Comparison of ENCODE assay signal across 16 cellular contexts in genomic region chr10:3681642-3682554, GRCh38.
DNase-seq lines count a peak whose midpoint lies in the region; ATAC-seq and TF ChIP-seq lines count a peak whose summit lies in the region.
"Had no signal": no experiment of that assay in that cellular context is flagged by ENCODE, and none has a peak within 500 bp of the region (broad histone marks: within the 10 kb centered on the region; RNA-seq: fewer than 3 reads in every experiment).

No MANE protein-coding gene starts in this region.

- no peak for DNase-seq in Right ventricle myocardium inferior (ENCODE audit: missing footprints)
- no peak for DNase-seq in left ventricle myocardium inferior
- DNase-seq in choroid plexus epithelial cell (ENCODE audit: low read depth): peak; percentile 36
- DNase-seq in right lobe of liver: peak in 1 of 3 donors; percentile 59
- DNase-seq in AG08396 (ENCODE audit: low spot score): no peak
- DNase-seq in stimulated activated CD4-positive, alpha-beta T cell treated with anti-CD3 and anti-CD28 coated beads, Interleukin-4, amount 100 ng/mL, for 4 hours: no peak
- no peak for DNase-seq in smooth muscle cell (lab: John Stamatoyannopoulos, UW; ENCODE audit: unreplicated experiment)
- DNase-seq: activated effector memory CD4-positive, alpha-beta T cell treated with Interleukin-2 at 50 U/mL for 16 hours; CD4-positive, CD25-positive, alpha-beta regulatory T cell; DMS79 treated with DMSO at 0.1 percent for 48 hours; midbrain; NCI-H1048; stimulated activated naive CD4-positive, alpha-beta T cell; T-helper 17 cell; transverse colon had no signal

- ATAC-seq in Right ventricle myocardium inferior: peak; percentile 26
- peak; percentile 82 to 99 (median 94) for ATAC-seq in right lobe of liver
- ATAC-seq in GM21576 (IDR thresholded peaks at IDR 0.05; ENCODE audit: unreplicated experiment): no peak
- ATAC-seq: T-helper 17 cell had no signal

- intact Hi-C loops in Right ventricle myocardium inferior (cut with DNase I) (no loop called here), left ventricle myocardium inferior (cut with micrococcal nuclease) (no loop called here), right lobe of liver (cut with DNase I) (no loop called here)

- TF ChIP-seq POLR2A in right lobe of liver (IDR thresholded peaks at IDR 0.05): no peak

- H3K4me2 ChIP-seq in smooth muscle cell: no peak overlapping the region

- no peak overlapping the region for H3K4me3 ChIP-seq in left ventricle myocardium inferior
- peak overlapping the region; percentile 30 for H3K4me3 ChIP-seq in choroid plexus epithelial cell (ENCODE audit: low read depth, low read length)
- no peak overlapping the region for H3K4me3 ChIP-seq in right lobe of liver
- H3K4me3 ChIP-seq in smooth muscle cell: no peak overlapping the region
- H3K4me3 ChIP-seq: transverse colon had no signal

- H3K27ac ChIP-seq in left ventricle myocardium inferior (replicated peaks) (no peak overlapping the region), right lobe of liver (no peak overlapping the region), smooth muscle cell (ENCODE audit: low read depth) (no peak overlapping the region)
- H3K27ac ChIP-seq: transverse colon had no signal

- H3K4me1 ChIP-seq in left ventricle myocardium inferior: no peaks in the 10 kb centered on the region
- no peaks in the 10 kb centered on the region for H3K4me1 ChIP-seq in right lobe of liver
- no peaks in the 10 kb centered on the region for H3K4me1 ChIP-seq in smooth muscle cell (ENCODE audit: low read depth)

- no peaks in the 10 kb centered on the region for H4K20me1 ChIP-seq in smooth muscle cell (ENCODE audit: low read depth)

- no peak overlapping the region for H3K9ac ChIP-seq in smooth muscle cell (ENCODE audit: low read depth)

- 50% methylated on average over 21 of the region's 23 CpGs for WGBS in right lobe of liver (ENCODE audit: insufficient coverage, low coverage, low lambda C conversion rate, missing lambda C conversion rate)
- WGBS in smooth muscle cell (ENCODE audit: low lambda C conversion rate): 75% methylated on average over 23 of the region's 23 CpGs

- no peak for TF ChIP-seq CTCF in left ventricle myocardium inferior (IDR thresholded peaks at IDR 0.05; ENCODE audit: borderline replicate concordance)
- peak; percentile 42 for TF ChIP-seq CTCF in choroid plexus epithelial cell (conservative IDR thresholded peaks at IDR 0.05; ENCODE audit: low read depth, low read length)
- TF ChIP-seq CTCF in right lobe of liver (IDR thresholded peaks at IDR 0.05): peak in 2 of 4 donors; percentile 13 to 22
- no peak for TF ChIP-seq CTCF in smooth muscle cell (IDR thresholded peaks at IDR 0.05; ENCODE audit: borderline replicate concordance, insufficient read depth, poor library complexity, severe bottlenecking)

- no peak overlapping the region for H2AFZ ChIP-seq in smooth muscle cell (ENCODE audit: low read depth)

- H3K36me3 ChIP-seq in left ventricle myocardium inferior (no peaks in the 10 kb centered on the region), right lobe of liver (no peaks in the 10 kb centered on the region), smooth muscle cell (ENCODE audit: low read depth) (no peaks in the 10 kb centered on the region)
- H3K36me3 ChIP-seq: transverse colon had no signal

- H3F3A ChIP-seq in smooth muscle cell (ENCODE audit: low read depth): no peaks in the 10 kb centered on the region

- no peaks in the 10 kb centered on the region for H3K79me2 ChIP-seq in smooth muscle cell (ENCODE audit: low read depth)

- H3K9me3 ChIP-seq in left ventricle myocardium inferior (replicated peaks) (no peaks in the 10 kb centered on the region), right lobe of liver (no peaks in the 10 kb centered on the region), smooth muscle cell (replicated peaks; ENCODE audit: low read depth) (no peaks in the 10 kb centered on the region)
- H3K9me3 ChIP-seq: transverse colon had no signal

- no peaks in the 10 kb centered on the region for H3K27me3 ChIP-seq in left ventricle myocardium inferior (ENCODE audit: low read depth)
- no peaks in the 10 kb centered on the region for H3K27me3 ChIP-seq in right lobe of liver
- no peaks in the 10 kb centered on the region for H3K27me3 ChIP-seq in smooth muscle cell (ENCODE audit: low read depth)
- H3K27me3 ChIP-seq: transverse colon had no signal
